In the genomic region with DNA sequence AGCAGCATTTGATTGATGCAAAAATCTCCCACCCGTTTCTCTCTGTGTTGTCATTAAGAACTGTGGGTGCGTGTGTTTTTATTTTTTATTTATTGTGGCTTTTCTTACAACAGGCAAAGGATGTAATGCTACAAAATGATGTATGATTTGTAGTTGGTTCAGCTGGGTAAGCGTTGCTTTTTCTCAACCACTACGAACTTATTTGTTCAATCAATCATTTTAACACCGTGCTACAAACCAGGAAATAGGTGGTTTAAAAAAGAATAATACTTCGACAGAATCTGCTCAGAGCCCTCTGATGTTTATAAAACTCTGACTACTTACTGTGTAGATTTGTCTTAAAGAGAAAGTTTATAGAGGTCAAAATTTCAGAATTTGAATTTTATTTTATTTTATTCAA, we compare ENCODE assay signal across 20 cellular contexts.
"Had no signal": no experiment of that assay in that cellular context is flagged by ENCODE, and none has a peak within 500 bp of the region (broad histone marks: within the 10 kb centered on the region; RNA-seq: fewer than 3 reads in every experiment).

No MANE protein-coding gene starts in this region.

- H3K4me1 Mint-ChIP-seq: activated naive CD4-positive, alpha-beta T cell treated with anti-CD3 and anti-CD28 coated beads, Interleukin-2, amount 10 ng/mL, durations not matched to agents 7 days and 5 days; stimulated activated effector memory CD8-positive, alpha-beta T cell treated with anti-CD3 and anti-CD28 coated beads, Interleukin-12 subunit alpha, Interleukin-12 subunit beta, amount 100 ng/mL, for 72 hours; stimulated activated naive CD8-positive, alpha-beta T cell treated with anti-CD3 and anti-CD28 coated beads, Interleukin-15, amount 100 ng/mL, for 72 hours had no signal

- H3K4me3 ChIP-seq: left lung, lung, tibial artery had no signal

- H3K4me1 ChIP-seq: foreskin keratinocyte, left lung, tibial artery had no signal

- H3K36me3 ChIP-seq: left lung, tibial artery had no signal

- H3K27ac Mint-ChIP-seq: activated CD4-positive, alpha-beta T cell treated with anti-CD3 and anti-CD28 coated beads, Interleukin-2, amount 10 ng/mL, durations not matched to agents 7 days and 5 days; activated CD8-positive, alpha-beta memory T cell treated with anti-CD3 and anti-CD28 coated beads, Interleukin-2, amount 10 ng/mL, durations not matched to agents 7 days and 5 days; activated CD8-positive, alpha-beta T cell treated with anti-CD3 and anti-CD28 coated beads for 36 hours; activated naive CD4-positive, alpha-beta T cell treated with anti-CD3 and anti-CD28 coated beads, Interleukin-2, amount 10 ng/mL, durations not matched to agents 7 days and 5 days; stimulated activated effector memory CD8-positive, alpha-beta T cell treated with anti-CD3 and anti-CD28 coated beads, Interleukin-12 subunit alpha, Interleukin-12 subunit beta, amount 100 ng/mL, for 72 hours; stimulated activated naive CD8-positive, alpha-beta T cell treated with anti-CD3 and anti-CD28 coated beads, Interleukin-15, amount 100 ng/mL, for 72 hours had no signal

- H3K27me3 ChIP-seq: left lung, tibial artery had no signal

- H3K27me3 Mint-ChIP-seq: activated CD8-positive, alpha-beta T cell treated with anti-CD3 and anti-CD28 coated beads for 36 hours; stimulated activated naive CD8-positive, alpha-beta T cell treated with anti-CD3 and anti-CD28 coated beads, Interleukin-15, amount 100 ng/mL, for 72 hours had no signal

- H3K4me3 Mint-ChIP-seq: activated CD4-positive, alpha-beta T cell treated with anti-CD3 and anti-CD28 coated beads, Interleukin-2, amount 10 ng/mL, durations not matched to agents 7 days and 5 days; activated CD8-positive, alpha-beta memory T cell treated with anti-CD3 and anti-CD28 coated beads, Interleukin-2, amount 10 ng/mL, durations not matched to agents 7 days and 5 days; activated CD8-positive, alpha-beta T cell treated with anti-CD3 and anti-CD28 coated beads for 36 hours; activated naive CD4-positive, alpha-beta T cell treated with anti-CD3 and anti-CD28 coated beads, Interleukin-2, amount 10 ng/mL, durations not matched to agents 7 days and 5 days; neural crest cell; stimulated activated effector memory CD8-positive, alpha-beta T cell treated with anti-CD3 and anti-CD28 coated beads, Interleukin-12 subunit alpha, Interleukin-12 subunit beta, amount 100 ng/mL, for 72 hours; stimulated activated naive CD8-positive, alpha-beta T cell treated with anti-CD3 and anti-CD28 coated beads, Interleukin-15, amount 100 ng/mL, for 72 hours had no signal

- H3K27ac ChIP-seq: foreskin keratinocyte, left lung, tibial artery had no signal

- H3K9me3 ChIP-seq: left lung, tibial artery had no signal

- DNase-seq: activated CD4-positive, alpha-beta T cell treated with anti-CD3 and anti-CD28 coated beads, Interleukin-2, amount 10 ng/mL, durations not matched to agents 7 days and 5 days; activated CD8-positive, alpha-beta memory T cell treated with anti-CD3 and anti-CD28 coated beads, Interleukin-2, amount 10 ng/mL, durations not matched to agents 7 days and 5 days; activated CD8-positive, alpha-beta T cell treated with anti-CD3 and anti-CD28 coated beads for 36 hours; activated effector memory CD4-positive, alpha-beta T cell treated with anti-CD3 and anti-CD28 coated beads, Interleukin-2, amount 50 U/mL, for 16 hours; activated naive CD4-positive, alpha-beta T cell treated with anti-CD3 and anti-CD28 coated beads, Interleukin-2, amount 10 ng/mL, durations not matched to agents 7 days and 5 days; activated T-cell treated with anti-CD3 and anti-CD28 coated beads for 4 hours; amygdala; erythroblast; foreskin keratinocyte; kidney glomerular epithelial cell; left lung; naive thymus-derived CD4-positive, alpha-beta T cell; small intestine; stimulated activated CD4-positive, alpha-beta T cell treated with anti-CD3 and anti-CD28 coated beads, Interleukin-2, amount 100 ng/mL, for 24 hours; stimulated activated naive CD8-positive, alpha-beta T cell treated with anti-CD3 and anti-CD28 coated beads, Interleukin-15, amount 100 ng/mL, for 72 hours; tibial artery had no signal

- H3K36me3 Mint-ChIP-seq: activated naive CD4-positive, alpha-beta T cell treated with anti-CD3 and anti-CD28 coated beads, Interleukin-2, amount 10 ng/mL, durations not matched to agents 7 days and 5 days; stimulated activated effector memory CD8-positive, alpha-beta T cell treated with anti-CD3 and anti-CD28 coated beads, Interleukin-12 subunit alpha, Interleukin-12 subunit beta, amount 100 ng/mL, for 72 hours had no signal

- ATAC-seq: activated CD8-positive, alpha-beta memory T cell treated with anti-CD3 and anti-CD28 coated beads, Interleukin-2, amount 10 ng/mL, durations not matched to agents 7 days and 5 days; activated CD8-positive, alpha-beta T cell treated with anti-CD3 and anti-CD28 coated beads for 36 hours; foreskin keratinocyte; left lung; naive thymus-derived CD4-positive, alpha-beta T cell; sciatic nerve; stimulated activated effector memory CD8-positive, alpha-beta T cell treated with anti-CD3 and anti-CD28 coated beads, Interleukin-12 subunit alpha, Interleukin-12 subunit beta, amount 100 ng/mL, for 72 hours; stimulated activated naive CD8-positive, alpha-beta T cell treated with anti-CD3 and anti-CD28 coated beads, Interleukin-15, amount 100 ng/mL, for 72 hours had no signal

- H3K9me3 Mint-ChIP-seq: activated naive CD4-positive, alpha-beta T cell treated with anti-CD3 and anti-CD28 coated beads, Interleukin-2, amount 10 ng/mL, durations not matched to agents 7 days and 5 days; stimulated activated effector memory CD8-positive, alpha-beta T cell treated with anti-CD3 and anti-CD28 coated beads, Interleukin-12 subunit alpha, Interleukin-12 subunit beta, amount 100 ng/mL, for 72 hours had no signal
